20 cellular contexts compared by ENCODE assay signal in the genomic region with DNA sequence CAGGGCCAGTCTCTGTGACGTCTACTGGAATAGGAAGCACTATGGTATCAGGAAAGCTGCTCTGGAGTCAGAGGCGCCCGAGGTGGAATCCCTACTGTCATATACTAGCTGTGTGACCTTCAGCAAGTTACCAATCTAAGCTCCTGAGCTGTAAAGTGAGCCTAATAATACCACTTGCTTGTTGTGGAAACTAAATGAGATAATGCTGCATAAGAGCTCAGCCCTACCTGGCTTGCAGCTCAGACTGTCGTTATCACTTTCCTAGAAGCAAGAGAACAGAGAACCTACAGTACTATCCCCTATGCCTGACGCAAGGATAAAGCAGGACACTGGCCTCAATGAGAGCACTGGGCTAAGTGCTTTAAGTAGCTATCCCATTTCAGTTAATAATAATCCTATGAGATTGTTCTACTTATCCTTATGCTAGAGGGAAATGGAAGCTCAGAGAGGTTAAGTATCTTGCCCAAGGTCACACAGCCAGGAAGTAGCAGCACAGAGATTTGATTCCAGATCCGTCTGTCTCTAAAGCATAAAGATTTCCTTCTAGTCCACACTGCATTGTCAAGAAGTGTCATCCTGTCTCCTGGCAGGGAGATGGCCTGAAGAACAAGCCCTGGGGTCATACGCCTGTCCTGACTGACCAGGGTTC.
DNase-seq lines count a peak whose midpoint lies in the region; ATAC-seq, FAIRE-seq and TF ChIP-seq lines count a peak whose summit lies in the region.
"Had no signal": no experiment of that assay in that cellular context is flagged by ENCODE, and none has a peak within 500 bp of the region (broad histone marks: within the 10 kb centered on the region; RNA-seq: fewer than 3 reads in every experiment).

No MANE protein-coding gene starts in this region.

- FAIRE-seq in HTR-8/SVneo (lab: Jason Lieb, UNC) (peak; percentile 67), K562 (lab: Jason Lieb, UNC) (no peak)
- FAIRE-seq: GM12878 had no signal

- no peak overlapping the region for H2AFZ ChIP-seq in K562 (ENCODE audit: low read depth, low read length)

- H4K20me1 ChIP-seq in K562 (replicated peaks; ENCODE audit: control insufficient read depth, insufficient read depth, low read length), result no peaks in the 10 kb centered on the region

- no peak overlapping the region for H3K4me3 ChIP-seq in K562
- no peak overlapping the region for H3K4me3 ChIP-seq in brain microvascular endothelial cell (ENCODE audit: low read depth, low read length)
- H3K4me3 ChIP-seq: BLaER1 treated with 17β-estradiol and CSF1 and Interleukin-3, amounts not matched to agents 10 nM and 100 nM; GM12878 had no signal

- in situ Hi-C loops in K562 (cut with MboI) (no loop called here), brain microvascular endothelial cell (cut with HindIII; ENCODE audit: low pct_ligation_motif_present, low sequenced_read_pairs) (no loop called here)

- peak; percentile 51 for DNase-seq in NCI-H82 (lab: John Stamatoyannopoulos, UW)
- DNase-seq in NCI-H82 treated with DMSO at 0.1 percent for 48 hours (lab: John Stamatoyannopoulos, UW; ENCODE audit: unreplicated experiment), result no peak
- no peak for DNase-seq in left ventricle myocardium superior
- no peak for DNase-seq in left cardiac atrium
- no peak for DNase-seq in HTR-8/SVneo (ENCODE audit: insufficient read length, low spot score)
- no peak for DNase-seq in K562 (ENCODE audit: extremely low read depth in 1 of 4, low spot score in 3 of 4)
- DNase-seq in brain microvascular endothelial cell, result no peak
- no peak for DNase-seq in AG08395 (ENCODE audit: low spot score)
- DNase-seq: CD8-positive, alpha-beta T cell; COR-L47; DMS 273 treated with DMSO at 0.1 percent for 48 hours; DMS53; DND-41; EL; GOT3; H7 had no signal

- CTCF ChIA-PET in K562 (lab: Yijun Ruan, JAX; ENCODE audit: low intra/inter-chr PET ratio), result no interaction called here

- H3K27me3 ChIP-seq in K562 (ENCODE audit: control insufficient read depth in 2 of 2, insufficient read depth in 2 of 2, low read length in 2 of 2), result no peaks in the 10 kb centered on the region; a peak in 2 of 5 replicates
- H3K27me3 ChIP-seq in brain microvascular endothelial cell (replicated peaks), result peaks cover 1% of the 10 kb centered on the region
- H3K27me3 ChIP-seq: BLaER1 treated with 17β-estradiol and CSF1 and Interleukin-3, amounts not matched to agents 10 nM and 100 nM had no signal

- no peaks in the 10 kb centered on the region for H3K9me1 ChIP-seq in K562 (ENCODE audit: control insufficient read depth, insufficient read depth, low read length)

- H3K27ac ChIP-seq in K562 (ENCODE audit: extremely low read depth, low read depth, low read length), result no peak overlapping the region
- H3K27ac ChIP-seq in brain microvascular endothelial cell, result no peak overlapping the region
- H3K27ac ChIP-seq: 22Rv1; BLaER1 treated with 17β-estradiol and CSF1 and Interleukin-3, amounts not matched to agents 10 nM and 100 nM had no signal

- POLR2A ChIA-PET in K562 (lab: Yijun Ruan, JAX), result no interaction called here

- TF ChIP-seq POLR2A in K562 (conservative IDR thresholded peaks at IDR 0.05), result no peak

- H3K36me3 ChIP-seq in K562 (ENCODE audit: control insufficient read depth, insufficient read depth, low read length), result no peaks in the 10 kb centered on the region
- H3K36me3 ChIP-seq in brain microvascular endothelial cell (replicated peaks), result no peaks in the 10 kb centered on the region
- H3K36me3 ChIP-seq: BLaER1 treated with 17β-estradiol and CSF1 and Interleukin-3, amounts not matched to agents 10 nM and 100 nM had no signal

- no peaks in the 10 kb centered on the region for H3K79me2 ChIP-seq in K562 (ENCODE audit: control insufficient read depth, insufficient read depth, low read length)

- no peak for TF ChIP-seq RAD21 in K562 (CRISPR knock-in tag; conservative IDR thresholded peaks at IDR 0.05 in 1 of 2, IDR thresholded peaks at IDR 0.05 in 1 of 2)

- ATAC-seq in left ventricle myocardium superior, result peak; percentile 79
- ATAC-seq in left cardiac atrium, result no peak
- ATAC-seq in K562, result no peak
- ATAC-seq: CD8-positive, alpha-beta T cell; GM12878; HCT116 had no signal

- no peaks in the 10 kb centered on the region for H3K9me3 ChIP-seq in K562 (replicated peaks; ENCODE audit: control insufficient read depth, insufficient read depth, low read depth, low read length)
- H3K9me3 ChIP-seq: BLaER1 treated with 17β-estradiol and CSF1 and Interleukin-3, amounts not matched to agents 10 nM and 100 nM had no signal

- 1% methylated on average over 7 of the region's 7 CpGs for WGBS in K562 (ENCODE audit: insufficient coverage, low coverage, missing lambda C conversion rate)

- BruUV-seq in K562 (replicated peaks; lab: Mats Ljungman, UMichigan), result no TSS peak

- TF ChIP-seq EP300 in K562 (IDR thresholded peaks at IDR 0.05; ENCODE audit: low read length), result no peak

- no peak for TF ChIP-seq CTCF in K562 (IDR thresholded peaks at IDR 0.05 in 2 of 3, conservative IDR thresholded peaks at IDR 0.05 in 1 of 3; ENCODE audit: insufficient read depth in 2 of 3, low read depth in 1 of 3, low read length in 3 of 3)
- no peak for TF ChIP-seq CTCF in brain microvascular endothelial cell (IDR thresholded peaks at IDR 0.05; ENCODE audit: low read depth, low read length, missing control alignments)

- no peak overlapping the region for H3K4me2 ChIP-seq in K562 (ENCODE audit: insufficient read depth, low read length)
- H3K4me2 ChIP-seq: BLaER1 treated with 17β-estradiol and CSF1 and Interleukin-3, amounts not matched to agents 10 nM and 100 nM had no signal

- intact Hi-C loops in left ventricle myocardium superior (cut with micrococcal nuclease), result no loop called here
- intact Hi-C loops in left cardiac atrium (cut with DNase I), result no loop called here
- intact Hi-C loops in K562 (cut with micrococcal nuclease), result no loop called here

- H3K9ac ChIP-seq in K562 (ENCODE audit: insufficient read depth in 1 of 2, low read depth in 2 of 2, low read length in 2 of 2), result no peak overlapping the region
- H3K9ac ChIP-seq: BLaER1 treated with 17β-estradiol and CSF1 and Interleukin-3, amounts not matched to agents 10 nM and 100 nM had no signal

- no peaks in the 10 kb centered on the region for H3K4me1 ChIP-seq in K562 (replicated peaks in 1 of 2; ENCODE audit: control insufficient read depth in 2 of 2, insufficient read depth in 2 of 2, low read length in 2 of 2)
- H3K4me1 ChIP-seq: BLaER1 treated with 17β-estradiol and CSF1 and Interleukin-3, amounts not matched to agents 10 nM and 100 nM had no signal

TF ChIP-seq in K562, 482 proteins besides CTCF, POLR2A, EP300 and RAD21:
- TF ChIP-seq ZFP36 (IDR thresholded peaks at IDR 0.05; ENCODE audit: low read depth, low read length, partially characterized antibody), result peak; percentile 56
- peak; percentile 83 for TF ChIP-seq RBM25 (IDR thresholded peaks at IDR 0.05; ENCODE audit: low read depth, low read length, severe bottlenecking)
- TF ChIP-seq BACH1 (tag; IDR thresholded peaks at IDR 0.05), result no peak
- TF ChIP-seq ETV1 (tag; conservative IDR thresholded peaks at IDR 0.05; ENCODE audit: low read depth), result peak; percentile 48
- no peak for TF ChIP-seq SAFB2 (IDR thresholded peaks at IDR 0.05; ENCODE audit: borderline replicate concordance, low read depth, low read length, severe bottlenecking)
- TF ChIP-seq MYBL2 (IDR thresholded peaks at IDR 0.05; ENCODE audit: low read depth), result no peak
- no peak for TF ChIP-seq MYBL2 (CRISPR knock-in tag; IDR thresholded peaks at IDR 0.05; ENCODE audit: borderline replicate concordance)
